Comparison of ENCODE assay signal across 26 cellular contexts in the genomic region with DNA sequence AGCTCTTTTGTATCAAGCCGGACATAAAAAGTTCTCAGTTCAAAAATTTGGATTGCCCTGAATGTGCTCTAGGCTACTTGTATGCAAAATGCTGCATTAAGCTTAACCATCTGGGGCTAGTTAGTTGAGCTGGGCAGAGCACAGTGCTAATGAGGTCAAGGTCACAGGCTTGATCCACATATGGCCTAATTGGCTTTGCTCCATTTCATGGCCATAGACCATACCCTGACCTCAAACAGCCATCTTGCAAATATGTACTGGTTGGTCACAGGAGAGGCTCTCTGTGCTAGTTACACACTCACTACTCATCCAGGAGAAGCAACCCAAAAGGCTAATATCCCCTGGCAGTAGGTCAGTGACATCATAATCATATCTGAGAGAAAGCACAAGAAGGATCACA.
"Had no signal": no experiment of that assay in that cellular context is flagged by ENCODE, and none has a peak within 500 bp of the region (broad histone marks: within the 10 kb centered on the region; RNA-seq: fewer than 3 reads in every experiment).

No MANE protein-coding gene starts in this region.

- H3K9me3 ChIP-seq: adrenal gland, breast epithelium had no signal

- DNase-seq: activated CD4-positive, alpha-beta T cell treated with anti-CD3 and anti-CD28 coated beads for 4 hours; activated CD8-positive, alpha-beta memory T cell treated with anti-CD3 and anti-CD28 coated beads, Interleukin-2, amount 50 U/mL, for 48 hours; activated CD8-positive, alpha-beta T cell treated with anti-CD3 and anti-CD28 coated beads, Interleukin-2, amount 10 ng/mL, durations not matched to agents 7 days and 5 days; activated naive CD4-positive, alpha-beta T cell treated with anti-CD3 and anti-CD28 coated beads, Interleukin-2, amount 50 U/mL, for 16 hours; activated naive CD8-positive, alpha-beta T cell treated with anti-CD3 and anti-CD28 coated beads, Interleukin-2, amount 10 ng/mL, durations not matched to agents 7 days and 5 days; activated T-cell treated with anti-CD3 and anti-CD28 coated beads, Interleukin-2, amount 50 U/mL, for 1 hour; adrenal gland; anterior cingulate cortex; caudate nucleus; KG1; NCI-H1092; NCI-H1417; NCI-H2029; NCI-H2107; NCI-H446; NCI-H524; NCI-H748 treated with DMSO at 0.1 percent for 48 hours; NK-92 treated with Interleukin-12 subunit alpha and Interleukin-12 subunit beta, amount 100 ng/mL, for 24 hours; OCI-M1; RPMI8226; T-cell had no signal

- H3K27me3 ChIP-seq: adrenal gland, breast epithelium had no signal

- H3K27ac ChIP-seq: adrenal gland, breast epithelium, SK-N-MC had no signal

- ATAC-seq: activated CD4-positive, CD25-positive, alpha-beta regulatory T cell treated with anti-CD3 and anti-CD28 coated beads, Interleukin-2, amount 50 U/mL, for 24 hours; activated CD8-positive, alpha-beta T cell treated with anti-CD3 and anti-CD28 coated beads, Interleukin-2, amount 10 ng/mL, durations not matched to agents 7 days and 5 days; Panc1; Right ventricle myocardium inferior; T-cell had no signal

- H3K36me3 ChIP-seq: adrenal gland, breast epithelium had no signal

- H3K4me3 ChIP-seq: adrenal gland, breast epithelium, SK-N-MC had no signal
